Comparison of ENCODE assay signal across 9 cellular contexts in the genomic region with DNA sequence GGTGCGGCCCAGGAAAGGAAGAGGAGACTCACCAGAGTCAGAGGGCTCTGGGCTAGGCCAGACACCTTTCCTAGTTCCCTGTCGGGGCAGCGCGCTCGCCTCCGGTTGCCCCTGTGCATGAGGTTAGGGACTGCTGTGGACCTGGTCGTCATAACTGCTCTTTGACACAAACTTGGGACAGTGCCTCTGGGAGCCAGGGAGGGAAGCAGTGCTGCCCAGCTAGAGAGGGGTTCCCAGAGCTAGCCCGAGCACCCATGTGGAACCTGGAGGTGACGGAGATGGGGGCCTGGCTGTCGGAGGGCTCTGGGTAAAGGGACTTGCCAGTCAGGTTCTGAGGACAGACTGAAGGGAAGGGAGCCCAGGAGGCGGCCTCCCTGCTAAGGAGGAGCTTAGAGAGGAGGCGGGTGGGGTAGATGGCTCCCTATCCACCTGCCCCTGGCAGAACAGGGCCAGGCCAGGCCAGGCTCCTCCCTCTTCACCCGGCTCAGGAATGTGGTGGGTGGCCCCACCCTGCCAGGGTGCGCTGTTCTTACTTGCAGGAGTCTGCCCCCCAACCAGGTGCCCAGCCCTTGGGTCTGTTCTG. TPM values are rescaled to one million over a fixed set of nuclear protein-coding genes. Genes with fewer than 3 reads are reported as not detected.
DNase-seq lines count a peak whose midpoint lies in the region; ATAC-seq lines count a peak whose summit lies in the region.
"Had no signal": no experiment of that assay in that cellular context is flagged by ENCODE, and none has a peak within 500 bp of the region (broad histone marks: within the 10 kb centered on the region; RNA-seq: fewer than 3 reads in every experiment).

No MANE protein-coding gene starts in this region.

- no peaks in the 10 kb centered on the region for H3K9me3 Mint-ChIP-seq in activated CD4-positive, alpha-beta memory T cell treated with anti-CD3 and anti-CD28 coated beads, Interleukin-2, amount 10 ng/mL, durations not matched to agents 7 days and 5 days

- peak overlapping the region; percentile 26 for H3K27ac Mint-ChIP-seq in activated CD4-positive, alpha-beta memory T cell treated with anti-CD3 and anti-CD28 coated beads, Interleukin-2, amount 10 ng/mL, durations not matched to agents 7 days and 5 days

- CTCF ChIA-PET in activated CD4-positive, alpha-beta memory T cell treated with anti-CD3 and anti-CD28 coated beads, Interleukin-2, amount 10 ng/mL, durations not matched to agents 7 days and 5 days (lab: Charles Lee): interaction anchor here (0.6 to 1.5 kb wide), 6 partner anchors 8 to 781 kb away, joined by 3 to 6 read pairs (median 4); a partner anchor contains a TSS

- POLR2A ChIA-PET in activated CD4-positive, alpha-beta memory T cell treated with anti-CD3 and anti-CD28 coated beads, Interleukin-2, amount 10 ng/mL, durations not matched to agents 7 days and 5 days (lab: Charles Lee): interaction anchor here (0.7 to 1.6 kb wide), 2 partner anchors 12 to 85 kb away, joined by 3 to 4 read pairs; no protein-coding TSS in a partner anchor

- H3K4me3 Mint-ChIP-seq in activated CD4-positive, alpha-beta memory T cell treated with anti-CD3 and anti-CD28 coated beads, Interleukin-2, amount 10 ng/mL, durations not matched to agents 7 days and 5 days: peak overlapping the region; percentile 59

- peaks cover 2% of the 10 kb centered on the region for H3K4me1 ChIP-seq in iPS-15b (ENCODE audit: control insufficient read depth, insufficient read depth, low read length)

- DNase-seq in DMS53 (lab: John Stamatoyannopoulos, UW) (peak; percentile 38), DMS53 treated with DMSO at 0.1 percent for 48 hours (lab: John Stamatoyannopoulos, UW; ENCODE audit: unreplicated experiment) (no peak), renal cortical epithelial cell (ENCODE audit: low read depth) (peak; percentile 49), cerebellar cortex (ENCODE audit: low spot score) (no peak)
- DNase-seq in activated CD4-positive, alpha-beta memory T cell treated with anti-CD3 and anti-CD28 coated beads, Interleukin-2, amount 10 ng/mL, durations not matched to agents 7 days and 5 days: no peak

- H3K4me1 Mint-ChIP-seq in activated CD4-positive, alpha-beta memory T cell treated with anti-CD3 and anti-CD28 coated beads, Interleukin-2, amount 10 ng/mL, durations not matched to agents 7 days and 5 days: peaks cover 20% of the 10 kb centered on the region

- peaks cover 22% of the 10 kb centered on the region for H3K36me3 ChIP-seq in iPS-15b (ENCODE audit: control insufficient read depth, insufficient read depth, low read length)

- H3K9me3 ChIP-seq in iPS-15b (ENCODE audit: control insufficient read depth, insufficient read depth, low read length): no peaks in the 10 kb centered on the region

- H3K4me3 ChIP-seq in iPS-15b (ENCODE audit: low read depth, low read length): peak overlapping the region; percentile 22

- H3K9ac ChIP-seq in iPS-15b (ENCODE audit: low read depth, low read length): no peak overlapping the region

- H3K36me3 Mint-ChIP-seq in activated CD4-positive, alpha-beta memory T cell treated with anti-CD3 and anti-CD28 coated beads, Interleukin-2, amount 10 ng/mL, durations not matched to agents 7 days and 5 days (ENCODE audit: low read depth): peaks cover 9% of the 10 kb centered on the region

- ATAC-seq in GM18868 (IDR thresholded peaks at IDR 0.05; ENCODE audit: unreplicated experiment) (no peak), HG03571 (IDR thresholded peaks at IDR 0.05; ENCODE audit: unreplicated experiment) (no peak)

- peaks cover 8% of the 10 kb centered on the region for H3K27me3 ChIP-seq in iPS-15b (ENCODE audit: control insufficient read depth, insufficient read depth, low read length)

- peaks cover 11% of the 10 kb centered on the region for H3K27me3 Mint-ChIP-seq in activated CD4-positive, alpha-beta memory T cell treated with anti-CD3 and anti-CD28 coated beads, Interleukin-2, amount 10 ng/mL, durations not matched to agents 7 days and 5 days

RNA-seq across cellular contexts. Expression of a gene that starts 29.7 kb away (rescaled TPM):
- total RNA-seq in activated CD4-positive, alpha-beta memory T cell treated with anti-CD3 and anti-CD28 coated beads, Interleukin-2, amount 10 ng/mL, durations not matched to agents 7 days and 5 days: 10 to 100 TPM; 30.1 to 31.5 TPM
- 36.3 and 41.2 TPM in 2 replicates for total RNA-seq in renal cortical epithelial cell

RNA-seq across cellular contexts. Expression of a gene that starts 32.6 kb away (rescaled TPM):
- total RNA-seq in activated CD4-positive, alpha-beta memory T cell treated with anti-CD3 and anti-CD28 coated beads, Interleukin-2, amount 10 ng/mL, durations not matched to agents 7 days and 5 days: 10 to 100 TPM; 80.3 to 81.1 TPM
- 34.9 and 41.5 TPM in 2 replicates for total RNA-seq in renal cortical epithelial cell

RNA-seq across cellular contexts. Expression of a gene that starts 35.3 kb away (rescaled TPM):
- total RNA-seq in activated CD4-positive, alpha-beta memory T cell treated with anti-CD3 and anti-CD28 coated beads, Interleukin-2, amount 10 ng/mL, durations not matched to agents 7 days and 5 days: 10 to 100 TPM; 70.0 to 72.7 TPM
- total RNA-seq in renal cortical epithelial cell: 59.3 and 63.7 TPM in 2 replicates

RNA-seq across cellular contexts. Expression of a gene that starts 51.6 kb away (rescaled TPM):
- total RNA-seq in activated CD4-positive, alpha-beta memory T cell treated with anti-CD3 and anti-CD28 coated beads, Interleukin-2, amount 10 ng/mL, durations not matched to agents 7 days and 5 days: not detected
- not detected in 2 replicates for total RNA-seq in renal cortical epithelial cell
- total RNA-seq: mononuclear cell had no signal

RNA-seq across cellular contexts. Expression of a gene that starts 56.5 kb away (rescaled TPM):
- 100 to 1,000 TPM in 1 of 2 experiments, 10 to 100 TPM in 1; 94.6 to 109 TPM for total RNA-seq in activated CD4-positive, alpha-beta memory T cell treated with anti-CD3 and anti-CD28 coated beads, Interleukin-2, amount 10 ng/mL, durations not matched to agents 7 days and 5 days
- total RNA-seq in renal cortical epithelial cell: 92.4 and 137 TPM in 2 replicates

Comparison
In these comparisons a context has a peak if more than half of its experiments do, and no peak if none do; other contexts are left out.
1. DNase-seq: peak in DMS53 (single experiment) and renal cortical epithelial cell (single experiment); none in DMS53 treated with DMSO at 0.1 percent for 48 hours (single experiment), activated CD4-positive, alpha-beta memory T cell treated with anti-CD3 and anti-CD28 coated beads, Interleukin-2, amount 10 ng/mL, durations not matched to agents 7 days and 5 days (single experiment) and cerebellar cortex (single experiment).